In the genomic region with DNA sequence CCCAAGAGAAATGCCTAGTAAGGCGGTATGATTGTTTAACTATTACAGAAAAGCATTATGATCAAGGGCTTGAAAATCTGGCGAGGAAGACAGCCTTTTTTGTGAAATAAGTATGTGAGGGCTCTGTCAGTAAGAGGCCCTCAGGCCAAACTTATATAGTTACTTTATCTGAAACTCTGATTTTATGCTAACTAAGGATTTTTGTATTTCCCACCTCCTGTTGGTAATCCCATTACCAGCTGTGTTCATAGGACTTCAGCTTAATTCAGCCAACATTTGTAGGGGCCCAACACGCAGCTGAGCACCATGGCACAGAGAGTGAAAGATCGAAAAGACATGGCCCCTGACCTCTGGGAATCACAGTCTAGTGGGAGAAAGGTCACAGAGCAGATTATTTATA, we compare ENCODE assay signal across 26 cellular contexts.
DNase-seq lines count a peak whose midpoint lies in the region; ATAC-seq, FAIRE-seq and TF ChIP-seq lines count a peak whose summit lies in the region.
"Had no signal": no experiment of that assay in that cellular context is flagged by ENCODE, and none has a peak within 500 bp of the region (broad histone marks: within the 10 kb centered on the region; RNA-seq: fewer than 3 reads in every experiment).

No MANE protein-coding gene starts in this region.

- H3K4me1 ChIP-seq in HepG2 (ENCODE audit: insufficient read depth, low read length) (no peaks in the 10 kb centered on the region), right lobe of liver (no peaks in the 10 kb centered on the region), A673 (ENCODE audit: insufficient read depth, low read length, poor library complexity, severe bottlenecking) (peaks cover 51% of the 10 kb centered on the region)
- H3K4me1 ChIP-seq: BE2C, BLaER1 had no signal

- H3K27ac ChIP-seq in HepG2 (ENCODE audit: extremely low read length, insufficient read depth, low read length) (no peak overlapping the region), right lobe of liver (no peak overlapping the region), A673 (ENCODE audit: low read depth, low read length, poor library complexity, severe bottlenecking) (peak overlapping the region; percentile 45), SK-N-MC (peak overlapping the region; percentile 88)
- H3K27ac ChIP-seq: BLaER1 had no signal

- CTCF ChIA-PET in HepG2 (lab: Yijun Ruan, JAX; ENCODE audit: low intra/inter-chr PET ratio, low total read pairs), result no interaction called here
- CTCF ChIA-PET in A673 (lab: Charles Lee), result no interaction called here

- H3K9me3 ChIP-seq in HepG2 (ENCODE audit: low read length) (no peaks in the 10 kb centered on the region), right lobe of liver (no peaks in the 10 kb centered on the region), A673 (ENCODE audit: low read depth, low read length, poor library complexity, severe bottlenecking) (no peaks in the 10 kb centered on the region), SK-N-MC (ENCODE audit: low read depth, low read length) (no peaks in the 10 kb centered on the region)
- H3K9me3 ChIP-seq: BE2C had no signal

- no peak overlapping the region for H3K9ac ChIP-seq in HepG2 (ENCODE audit: insufficient read depth, low read depth, low read length)
- no peak overlapping the region for H3K9ac ChIP-seq in SK-N-MC (ENCODE audit: insufficient read length)
- H3K9ac ChIP-seq: BLaER1 had no signal

- intact Hi-C loops in HepG2 (cut with micrococcal nuclease; ENCODE audit: unreplicated experiment) (no loop called here), right lobe of liver (cut with DNase I) (no loop called here), A673 (cut with micrococcal nuclease; ENCODE audit: unreplicated experiment) (loop anchor here (2.0 to 5.0 kb wide), 3 partner anchors 70 to 271 kb away; no protein-coding TSS in a partner anchor)

- TF ChIP-seq POLR2A in HepG2 (IDR thresholded peaks at IDR 0.05; ENCODE audit: insufficient read depth in 1 of 2, low read depth in 2 of 2, low read length in 2 of 2) (no peak), right lobe of liver (IDR thresholded peaks at IDR 0.05) (no peak)

- ATAC-seq in HepG2, result no peak
- ATAC-seq in right lobe of liver, result no peak
- ATAC-seq: GM12878 had no signal

- H4K20me1 ChIP-seq in HepG2 (ENCODE audit: insufficient read depth, low read length), result no peaks in the 10 kb centered on the region
- H4K20me1 ChIP-seq: BLaER1 had no signal

- POLR2A ChIA-PET in HepG2 (lab: Yijun Ruan, JAX), result no interaction called here
- POLR2A ChIA-PET in A673 (lab: Charles Lee; ENCODE audit: low non-redundant PET), result no interaction called here

- no TSS peak for BruUV-seq in HepG2 (replicated peaks; lab: Mats Ljungman, UMichigan)
- no TSS peak for BruUV-seq in A673 (replicated peaks; lab: Mats Ljungman, UMichigan)

- H3K4me3 ChIP-seq in HepG2 (replicated peaks in 1 of 3; ENCODE audit: insufficient read depth in 1 of 3, low read depth in 2 of 3, low read length in 3 of 3), result no peak overlapping the region
- no peak overlapping the region for H3K4me3 ChIP-seq in right lobe of liver
- no peak overlapping the region for H3K4me3 ChIP-seq in A673 (ENCODE audit: low read depth, low read length, poor library complexity, severe bottlenecking)
- H3K4me3 ChIP-seq in SK-N-MC, result peak overlapping the region; percentile 44
- H3K4me3 ChIP-seq: BLaER1, GM12878 had no signal

- no peak for DNase-seq in HepG2 (ENCODE audit: low spot score)
- DNase-seq in right lobe of liver, result no peak
- peak; percentile 39 for DNase-seq in A673 (ENCODE audit: low spot score)
- DNase-seq in SK-N-MC (ENCODE audit: low read depth, low spot score), result peak; percentile 34
- DNase-seq in ureter (ENCODE audit: low spot score), result no peak
- no peak for DNase-seq in SKM-1 treated with dmso at 0.1 percent for 144 hours (lab: John Stamatoyannopoulos, UW; ENCODE audit: unreplicated experiment)
- DNase-seq: 8988T; ACHN; BE2C; C1 segment of cervical spinal cord; CD4-positive, alpha-beta memory T cell; CD4-positive, CD25-positive, alpha-beta regulatory T cell; CD8-positive, alpha-beta memory T cell; COR-L47; DMS 273 treated with DMSO at 0.1 percent for 48 hours; DMS153; DMS53; DMS79; DND-41; EL; GDM1 had no signal

- no peak for TF ChIP-seq CTCF in HepG2 (CRISPR knock-in tag; IDR thresholded peaks at IDR 0.05)
- TF ChIP-seq CTCF in right lobe of liver (IDR thresholded peaks at IDR 0.05), result no peak
- TF ChIP-seq CTCF in A673 (conservative IDR thresholded peaks at IDR 0.05; ENCODE audit: low read depth, low read length), result no peak

- H3K27me3 ChIP-seq in HepG2 (ENCODE audit: control insufficient read depth in 1 of 2, insufficient read depth in 2 of 2, low read length in 2 of 2) (no peaks in the 10 kb centered on the region), right lobe of liver (no peaks in the 10 kb centered on the region), A673 (replicated peaks; ENCODE audit: insufficient read depth, low read depth, low read length, poor library complexity) (no peaks in the 10 kb centered on the region)
- H3K27me3 ChIP-seq: BE2C, BLaER1 had no signal

- no peak overlapping the region for H2AFZ ChIP-seq in HepG2 (ENCODE audit: low read length)

- in situ Hi-C loops in HepG2 (cut with HindIII; ENCODE audit: extremely low pct_ligation_motif_present, low pct_unique_long_range_greater_than_20kb), result no loop called here

- 18% methylated on average over 4 of the region's 4 CpGs for WGBS in HepG2 (ENCODE audit: low lambda C conversion rate)
- 86% methylated on average over 4 of the region's 4 CpGs for WGBS in right lobe of liver (ENCODE audit: insufficient coverage, low coverage, low lambda C conversion rate, missing lambda C conversion rate)

- TF ChIP-seq EP300 in HepG2 (IDR thresholded peaks at IDR 0.05; ENCODE audit: low read depth in 2 of 2, low read length in 2 of 2) (no peak), HepG2 (CRISPR knock-in tag; IDR thresholded peaks at IDR 0.05; ENCODE audit: borderline replicate concordance) (no peak)

- FAIRE-seq in HepG2 (lab: Jason Lieb, UNC), result no peak
- FAIRE-seq: A204.1, GM12878, GM12892, GM18507 had no signal

- no peak overlapping the region for H3K4me2 ChIP-seq in HepG2 (ENCODE audit: low read depth, low read length)
- H3K4me2 ChIP-seq: BLaER1 had no signal

- H3K36me3 ChIP-seq in HepG2 (replicated peaks in 1 of 2; ENCODE audit: control insufficient read depth in 1 of 2, insufficient read depth in 2 of 2, low read length in 2 of 2) (no peaks in the 10 kb centered on the region), right lobe of liver (no peaks in the 10 kb centered on the region), A673 (ENCODE audit: insufficient read depth, low read length, poor library complexity, severe bottlenecking) (no peaks in the 10 kb centered on the region), SK-N-MC (ENCODE audit: insufficient read depth, low read length) (no peaks in the 10 kb centered on the region; the same call in 1 of the 2 replicates)
- H3K36me3 ChIP-seq: BE2C had no signal

- no peaks in the 10 kb centered on the region for H3K79me2 ChIP-seq in HepG2 (ENCODE audit: insufficient read depth, low read length)

- TF ChIP-seq RAD21 in HepG2 (CRISPR knock-in tag; IDR thresholded peaks at IDR 0.05), result no peak

TF ChIP-seq in HepG2, 621 proteins besides CTCF, POLR2A, EP300 and RAD21 (continues in another document):
- peak in 1 of 2 experiments; percentile 67; a peak in 2 of 4 replicates for TF ChIP-seq MAFK (conservative IDR thresholded peaks at IDR 0.05 in 1 of 2, IDR thresholded peaks at IDR 0.05 in 1 of 2; ENCODE audit: low read length in 2 of 2)
- TF ChIP-seq, protein P1, sequence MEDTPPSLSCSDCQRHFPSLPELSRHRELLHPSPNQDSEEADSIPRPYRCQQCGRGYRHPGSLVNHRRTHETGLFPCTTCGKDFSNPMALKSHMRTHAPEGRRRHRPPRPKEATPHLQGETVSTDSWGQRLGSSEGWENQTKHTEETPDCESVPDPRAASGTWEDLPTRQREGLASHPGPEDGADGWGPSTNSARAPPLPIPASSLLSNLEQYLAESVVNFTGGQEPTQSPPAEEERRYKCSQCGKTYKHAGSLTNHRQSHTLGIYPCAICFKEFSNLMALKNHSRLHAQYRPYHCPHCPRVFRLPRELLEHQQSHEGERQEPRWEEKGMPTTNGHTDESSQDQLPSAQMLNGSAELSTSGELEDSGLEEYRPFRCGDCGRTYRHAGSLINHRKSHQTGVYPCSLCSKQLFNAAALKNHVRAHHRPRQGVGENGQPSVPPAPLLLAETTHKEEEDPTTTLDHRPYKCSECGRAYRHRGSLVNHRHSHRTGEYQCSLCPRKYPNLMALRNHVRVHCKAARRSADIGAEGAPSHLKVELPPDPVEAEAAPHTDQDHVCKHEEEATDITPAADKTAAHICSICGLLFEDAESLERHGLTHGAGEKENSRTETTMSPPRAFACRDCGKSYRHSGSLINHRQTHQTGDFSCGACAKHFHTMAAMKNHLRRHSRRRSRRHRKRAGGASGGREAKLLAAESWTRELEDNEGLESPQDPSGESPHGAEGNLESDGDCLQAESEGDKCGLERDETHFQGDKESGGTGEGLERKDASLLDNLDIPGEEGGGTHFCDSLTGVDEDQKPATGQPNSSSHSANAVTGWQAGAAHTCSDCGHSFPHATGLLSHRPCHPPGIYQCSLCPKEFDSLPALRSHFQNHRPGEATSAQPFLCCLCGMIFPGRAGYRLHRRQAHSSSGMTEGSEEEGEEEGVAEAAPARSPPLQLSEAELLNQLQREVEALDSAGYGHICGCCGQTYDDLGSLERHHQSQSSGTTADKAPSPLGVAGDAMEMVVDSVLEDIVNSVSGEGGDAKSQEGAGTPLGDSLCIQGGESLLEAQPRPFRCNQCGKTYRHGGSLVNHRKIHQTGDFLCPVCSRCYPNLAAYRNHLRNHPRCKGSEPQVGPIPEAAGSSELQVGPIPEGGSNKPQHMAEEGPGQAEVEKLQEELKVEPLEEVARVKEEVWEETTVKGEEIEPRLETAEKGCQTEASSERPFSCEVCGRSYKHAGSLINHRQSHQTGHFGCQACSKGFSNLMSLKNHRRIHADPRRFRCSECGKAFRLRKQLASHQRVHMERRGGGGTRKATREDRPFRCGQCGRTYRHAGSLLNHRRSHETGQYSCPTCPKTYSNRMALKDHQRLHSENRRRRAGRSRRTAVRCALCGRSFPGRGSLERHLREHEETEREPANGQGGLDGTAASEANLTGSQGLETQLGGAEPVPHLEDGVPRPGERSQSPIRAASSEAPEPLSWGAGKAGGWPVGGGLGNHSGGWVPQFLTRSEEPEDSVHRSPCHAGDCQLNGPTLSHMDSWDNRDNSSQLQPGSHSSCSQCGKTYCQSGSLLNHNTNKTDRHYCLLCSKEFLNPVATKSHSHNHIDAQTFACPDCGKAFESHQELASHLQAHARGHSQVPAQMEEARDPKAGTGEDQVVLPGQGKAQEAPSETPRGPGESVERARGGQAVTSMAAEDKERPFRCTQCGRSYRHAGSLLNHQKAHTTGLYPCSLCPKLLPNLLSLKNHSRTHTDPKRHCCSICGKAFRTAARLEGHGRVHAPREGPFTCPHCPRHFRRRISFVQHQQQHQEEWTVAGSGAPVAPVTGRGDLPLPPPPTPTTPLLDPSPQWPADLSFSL (CRISPR knock-in tag; IDR thresholded peaks at IDR 0.05), result no peak
- TF ChIP-seq, protein P2, sequence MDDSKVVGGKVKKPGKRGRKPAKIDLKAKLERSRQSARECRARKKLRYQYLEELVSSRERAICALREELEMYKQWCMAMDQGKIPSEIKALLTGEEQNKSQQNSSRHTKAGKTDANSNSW (CRISPR knock-in tag; IDR thresholded peaks at IDR 0.05; ENCODE audit: borderline replicate concordance), result no peak
- TF ChIP-seq ATRX (CRISPR knock-in tag; IDR thresholded peaks at IDR 0.05; ENCODE audit: borderline replicate concordance), result no peak
- no peak for TF ChIP-seq ZNF7 (CRISPR knock-in tag; IDR thresholded peaks at IDR 0.05)

Comparison
In these comparisons a context has a peak if more than half of its experiments do, and no peak if none do; other contexts are left out.
1. DNase-seq: peak in A673 (single experiment) and SK-N-MC (single experiment); none in HepG2 (single experiment), right lobe of liver (0 of 3), ureter (single experiment) and SKM-1 treated with dmso at 0.1 percent for 144 hours (single experiment).
2. H3K27ac ChIP-seq: peak in A673 (single experiment) and SK-N-MC (single experiment); none in HepG2 (single experiment) and right lobe of liver (0 of 3).